Comparison of ENCODE assay signal across 17 cellular contexts in genomic region chr7:18895456-18895855, GRCh38.
DNase-seq lines count a peak whose midpoint lies in the region; FAIRE-seq and TF ChIP-seq lines count a peak whose summit lies in the region.
"Had no signal": no experiment of that assay in that cellular context is flagged by ENCODE, and none has a peak within 500 bp of the region (broad histone marks: within the 10 kb centered on the region; RNA-seq: fewer than 3 reads in every experiment).

No MANE protein-coding gene starts in this region.

- peak overlapping the region; percentile 70 for H3K4me2 ChIP-seq in skeletal muscle satellite cell (ENCODE audit: low read length)
- H3K4me2 ChIP-seq in MM.1S (ENCODE audit: low read depth, low read length): no peak overlapping the region

- no peak for TF ChIP-seq CTCF in fibroblast of mammary gland (conservative IDR thresholded peaks at IDR 0.05; ENCODE audit: control insufficient read depth, insufficient read depth, low read depth, low read length)
- no peak for TF ChIP-seq CTCF in Calu3 (IDR thresholded peaks at IDR 0.05; ENCODE audit: unreplicated experiment)
- no peak for TF ChIP-seq CTCF in MM.1S (IDR thresholded peaks at IDR 0.05; ENCODE audit: low read length)

- H3K9ac ChIP-seq in skeletal muscle satellite cell (ENCODE audit: low read depth, low read length) (peak overlapping the region; percentile 31), MM.1S (ENCODE audit: low read length) (no peak overlapping the region)

- BruUV-seq in Calu3 (replicated peaks; lab: Mats Ljungman, UMichigan): no TSS peak

- intact Hi-C loops in Calu3 (cut with micrococcal nuclease; ENCODE audit: unreplicated experiment): no loop called here

- DNase-seq in H54 (ENCODE audit: insufficient read length, low spot score): peak; percentile 13
- peak in 1 of 2 experiments; percentile 29 for DNase-seq in SJCRH30
- peak; percentile 84 for DNase-seq in fibroblast of mammary gland (ENCODE audit: low read depth)
- DNase-seq in activated CD4-positive, alpha-beta T cell treated with anti-CD3 and anti-CD28 coated beads, Interleukin-2, amount 10 ng/mL, durations not matched to agents 7 days and 5 days: no peak
- DNase-seq in Calu3: no peak
- no peak for DNase-seq in MM.1S
- DNase-seq: activated CD4-positive, CD25-positive, alpha-beta regulatory T cell; DMS79; head of caudate nucleus; Kasumi-1; NCI-H2171 treated with DMSO at 0.1 percent for 48 hours; posterior cingulate gyrus; stimulated activated CD4-positive, alpha-beta T cell treated with anti-CD3 and anti-CD28 coated beads, Interleukin-2, amount 100 ng/mL, for 48 hours; stimulated activated naive CD4-positive, alpha-beta T cell treated with Interleukin-2 at 50 U/mL for 16 hours had no signal

- H4K20me1 ChIP-seq in MM.1S (ENCODE audit: insufficient read depth, low read length): no peaks in the 10 kb centered on the region

- H3K27ac ChIP-seq in SJCRH30: peak overlapping the region; percentile 36
- H3K27ac ChIP-seq in MM.1S (ENCODE audit: low read length): no peak overlapping the region

- no peak overlapping the region for H2AFZ ChIP-seq in MM.1S (ENCODE audit: low read length)

- no peaks in the 10 kb centered on the region for H3K9me2 ChIP-seq in MM.1S (replicated peaks; ENCODE audit: insufficient read depth, low read length)

- H3K27me3 Mint-ChIP-seq in activated CD4-positive, alpha-beta T cell treated with anti-CD3 and anti-CD28 coated beads, Interleukin-2, amount 10 ng/mL, durations not matched to agents 7 days and 5 days: no peaks in the 10 kb centered on the region
- no peaks in the 10 kb centered on the region for H3K27me3 Mint-ChIP-seq in Calu3 (ENCODE audit: unreplicated experiment)
- H3K27me3 Mint-ChIP-seq: activated T-helper 17 cell treated with anti-CD3 and anti-CD28 coated beads, Interleukin-2, amount 50 U/mL, for 72 hours had no signal

- no peaks in the 10 kb centered on the region for H3K4me1 Mint-ChIP-seq in activated CD4-positive, alpha-beta T cell treated with anti-CD3 and anti-CD28 coated beads, Interleukin-2, amount 10 ng/mL, durations not matched to agents 7 days and 5 days
- H3K4me1 Mint-ChIP-seq in Calu3 (ENCODE audit: low read depth, unreplicated experiment): no peaks in the 10 kb centered on the region
- H3K4me1 Mint-ChIP-seq: activated T-helper 17 cell treated with anti-CD3 and anti-CD28 coated beads, Interleukin-2, amount 50 U/mL, for 72 hours had no signal

- H3K36me3 Mint-ChIP-seq in activated CD4-positive, alpha-beta T cell treated with anti-CD3 and anti-CD28 coated beads, Interleukin-2, amount 10 ng/mL, durations not matched to agents 7 days and 5 days (ENCODE audit: low read depth): no peaks in the 10 kb centered on the region
- H3K36me3 Mint-ChIP-seq in Calu3 (ENCODE audit: insufficient read depth, unreplicated experiment): no peaks in the 10 kb centered on the region

- no peaks in the 10 kb centered on the region for H3F3A ChIP-seq in MM.1S (ENCODE audit: insufficient read depth, low read length)

- no peak overlapping the region for H3K4me3 Mint-ChIP-seq in activated CD4-positive, alpha-beta T cell treated with anti-CD3 and anti-CD28 coated beads, Interleukin-2, amount 10 ng/mL, durations not matched to agents 7 days and 5 days
- no peak overlapping the region for H3K4me3 Mint-ChIP-seq in Calu3 (ENCODE audit: low read depth, unreplicated experiment)
- H3K4me3 Mint-ChIP-seq: activated T-helper 17 cell treated with anti-CD3 and anti-CD28 coated beads, Interleukin-2, amount 50 U/mL, for 72 hours had no signal

- peaks cover 36% of the 10 kb centered on the region for H3K4me1 ChIP-seq in SJCRH30
- peaks cover 25% of the 10 kb centered on the region for H3K4me1 ChIP-seq in skeletal muscle satellite cell (ENCODE audit: control insufficient read depth, insufficient read depth, low read length)
- H3K4me1 ChIP-seq in MM.1S (ENCODE audit: low read length): no peaks in the 10 kb centered on the region

- H3K9me3 Mint-ChIP-seq in activated CD4-positive, alpha-beta T cell treated with anti-CD3 and anti-CD28 coated beads, Interleukin-2, amount 10 ng/mL, durations not matched to agents 7 days and 5 days: peaks cover 2% of the 10 kb centered on the region
- no peaks in the 10 kb centered on the region for H3K9me3 Mint-ChIP-seq in Calu3 (ENCODE audit: low read depth, unreplicated experiment)

- H3K27me3 ChIP-seq in SJCRH30 (no peaks in the 10 kb centered on the region), skeletal muscle satellite cell (ENCODE audit: control insufficient read depth, insufficient read depth, low read length) (no peaks in the 10 kb centered on the region), MM.1S (replicated peaks; ENCODE audit: insufficient read depth, low read length) (no peaks in the 10 kb centered on the region)

- H3K9me3 ChIP-seq in SJCRH30 (replicated peaks) (no peaks in the 10 kb centered on the region), skeletal muscle satellite cell (replicated peaks; ENCODE audit: low read length) (no peaks in the 10 kb centered on the region), MM.1S (replicated peaks; ENCODE audit: insufficient read depth, low read length) (no peaks in the 10 kb centered on the region)

- no peak for TF ChIP-seq POLR2A in H54 (IDR thresholded peaks at IDR 0.05; ENCODE audit: low read depth, low read length)

- peak; percentile 97 for FAIRE-seq in H54 (lab: Jason Lieb, UNC)

- H3K79me2 ChIP-seq in MM.1S (ENCODE audit: low read length): no peaks in the 10 kb centered on the region

- H3K4me3 ChIP-seq in SJCRH30 (no peak overlapping the region), fibroblast of mammary gland (ENCODE audit: control insufficient read depth, low read depth, low read length) (no peak overlapping the region), skeletal muscle satellite cell (ENCODE audit: low read length) (peak overlapping the region; percentile 31), MM.1S (ENCODE audit: low read length) (no peak overlapping the region)
- H3K4me3 ChIP-seq: lung had no signal

- H3K36me3 ChIP-seq in SJCRH30: no peaks in the 10 kb centered on the region
- no peaks in the 10 kb centered on the region for H3K36me3 ChIP-seq in skeletal muscle satellite cell (ENCODE audit: insufficient read depth, low read length)
- no peaks in the 10 kb centered on the region for H3K36me3 ChIP-seq in MM.1S (replicated peaks; ENCODE audit: insufficient read depth, low read length)

- H3K27ac Mint-ChIP-seq in activated CD4-positive, alpha-beta T cell treated with anti-CD3 and anti-CD28 coated beads, Interleukin-2, amount 10 ng/mL, durations not matched to agents 7 days and 5 days: no peak overlapping the region
- H3K27ac Mint-ChIP-seq in Calu3 (ENCODE audit: unreplicated experiment): no peak overlapping the region
- H3K27ac Mint-ChIP-seq: activated T-helper 17 cell treated with anti-CD3 and anti-CD28 coated beads, Interleukin-2, amount 50 U/mL, for 72 hours had no signal

- POLR2A ChIA-PET in activated CD4-positive, alpha-beta T cell treated with anti-CD3 and anti-CD28 coated beads, Interleukin-2, amount 10 ng/mL, durations not matched to agents 7 days and 5 days (lab: Charles Lee): no interaction called here

- CTCF ChIA-PET in activated CD4-positive, alpha-beta T cell treated with anti-CD3 and anti-CD28 coated beads, Interleukin-2, amount 10 ng/mL, durations not matched to agents 7 days and 5 days (lab: Charles Lee): no interaction called here
- CTCF ChIA-PET in Calu3 (lab: Charles Lee): interaction anchor here (0.7 to 1.0 kb wide), 3 partner anchors 12 to 819 kb away, joined by 3 to 4 read pairs (median 3); no protein-coding TSS in a partner anchor

Comparison
In these comparisons a context has a peak if more than half of its experiments do, and no peak if none do; other contexts are left out.
1. DNase-seq: peak in H54 (single experiment) and fibroblast of mammary gland (single experiment); none in activated CD4-positive, alpha-beta T cell treated with anti-CD3 and anti-CD28 coated beads, Interleukin-2, amount 10 ng/mL, durations not matched to agents 7 days and 5 days (single experiment), Calu3 (single experiment) and MM.1S (single experiment).